ENCODE assay signal across 8 cellular contexts in genomic region chr9:127785023-127785932, GRCh38. TPM values are rescaled to one million over a fixed set of nuclear protein-coding genes. Genes with fewer than 3 reads are reported as not detected.
DNase-seq lines count a peak whose midpoint lies in the region; ATAC-seq, FAIRE-seq and TF ChIP-seq lines count a peak whose summit lies in the region.

No MANE protein-coding gene starts in this region.

- TF ChIP-seq CTCF in AG09309 (IDR thresholded peaks at IDR 0.05; ENCODE audit: control insufficient read depth, insufficient read depth, low read depth, low read length, missing control alignments) (peak; percentile 79), kidney (IDR thresholded peaks at IDR 0.05; ENCODE audit: borderline replicate concordance, extremely low read depth, insufficient read depth) (peak; percentile 73)

- H3K27ac ChIP-seq in kidney (ENCODE audit: low read depth in 2 of 2, low read length in 2 of 2): peak overlapping the region; percentile 86 to 91

- no peaks in the 10 kb centered on the region for H3K9me3 Mint-ChIP-seq in central memory CD8-positive, alpha-beta T cell

- FAIRE-seq in kidney (lab: Jason Lieb, UNC): no peak

- peak overlapping the region; percentile 86 for H3K4me3 Mint-ChIP-seq in central memory CD8-positive, alpha-beta T cell

- DNase-seq in AG09309 (ENCODE audit: low read depth) (no peak), NCI-H345 treated with DMSO at 0.1 percent for 48 hours (lab: John Stamatoyannopoulos, UW; ENCODE audit: unreplicated experiment) (peak; percentile 65), kidney (peak; percentile 96)
- DNase-seq in activated CD4-positive, CD25-positive, alpha-beta regulatory T cell treated with anti-CD3 and anti-CD28 coated beads, Interleukin-2, amount 50 U/mL, for 72 hours: peak; percentile 91
- DNase-seq in central memory CD8-positive, alpha-beta T cell (ENCODE audit: low spot score in 2 of 2): peak; percentile 85 to 89
- peak; percentile 78 to 85 for DNase-seq in stimulated activated CD4-positive, alpha-beta T cell treated with anti-CD3 and anti-CD28 coated beads, Interleukin-15, amount 100 ng/mL, for 48 hours (ENCODE audit: low read depth in 2 of 2)

- peak overlapping the region; percentile 96 for H3K27ac Mint-ChIP-seq in central memory CD8-positive, alpha-beta T cell (ENCODE audit: low read depth)

- H3K27me3 Mint-ChIP-seq in central memory CD8-positive, alpha-beta T cell: no peaks in the 10 kb centered on the region

- peaks cover 55% of the 10 kb centered on the region for H3K4me1 Mint-ChIP-seq in central memory CD8-positive, alpha-beta T cell

- H3K9me3 ChIP-seq in kidney (ENCODE audit: control insufficient read depth in 1 of 2, low read length in 2 of 2): no peaks in the 10 kb centered on the region

- H3K9ac ChIP-seq in kidney (ENCODE audit: low read length in 2 of 2): peak overlapping the region; percentile 59 to 60

- intact Hi-C loops in kidney (cut with DNase I): no loop called here

- peaks cover 4 to 11% of the 10 kb centered on the region in 2 donors for H3K4me1 ChIP-seq in kidney (ENCODE audit: control insufficient read depth in 1 of 2, insufficient read depth in 1 of 2, low read depth in 1 of 2, low read length in 2 of 2)

- ATAC-seq in GM18873 (IDR thresholded peaks at IDR 0.05; ENCODE audit: low FRiP score, unreplicated experiment): peak; percentile 31
- peak; percentile 41 for ATAC-seq in HG03139 (IDR thresholded peaks at IDR 0.05; ENCODE audit: unreplicated experiment)
- peak; percentile 42 for ATAC-seq in central memory CD8-positive, alpha-beta T cell (replicated peaks; ENCODE audit: extremely low read depth, poor library complexity, severe bottlenecking)

- peaks cover 24 to 32% of the 10 kb centered on the region in 2 donors for H3K36me3 ChIP-seq in kidney (ENCODE audit: control insufficient read depth in 1 of 2, insufficient read depth in 2 of 2, low read length in 2 of 2)

- H3K36me3 Mint-ChIP-seq in central memory CD8-positive, alpha-beta T cell (ENCODE audit: insufficient read depth): peaks cover 51% of the 10 kb centered on the region

- peak overlapping the region; percentile 62 for H3K4me3 ChIP-seq in AG09309 (ENCODE audit: control insufficient read depth, low read depth, low read length)
- H3K4me3 ChIP-seq in kidney (ENCODE audit: low read length in 2 of 2): peak overlapping the region; percentile 38 to 51

RNA-seq across cellular contexts. Expression of gene CDK9, which starts 0.6 kb away (rescaled TPM):
- 93.5 TPM for total RNA-seq in kidney
- polyA plus RNA-seq in kidney (ENCODE audit: insufficient read depth, low read depth, low replicate concordance): 45.2 TPM

RNA-seq across cellular contexts. Expression of gene SH2D3C, which starts 6.8 kb away (rescaled TPM):
- total RNA-seq in kidney: 27.7 TPM
- 13.7 TPM for polyA plus RNA-seq in kidney (ENCODE audit: insufficient read depth, low read depth, low replicate concordance)

RNA-seq across cellular contexts. Expression of gene FPGS, which starts 17.4 kb away (rescaled TPM):
- total RNA-seq in kidney: 77.2 TPM
- polyA plus RNA-seq in kidney (ENCODE audit: insufficient read depth, low read depth, low replicate concordance): 44.0 TPM

RNA-seq across cellular contexts. Expression of gene TOR2A, which starts 50.2 kb away (rescaled TPM):
- 12.7 TPM for total RNA-seq in kidney
- 14.5 TPM for polyA plus RNA-seq in kidney (ENCODE audit: insufficient read depth, low read depth, low replicate concordance)
